1 cellular context compared by ENCODE assay signal in genomic region chr19:1205114-1206062, GRCh38.
TF ChIP-seq lines count a peak whose summit lies in the region.

A gene with protein sequence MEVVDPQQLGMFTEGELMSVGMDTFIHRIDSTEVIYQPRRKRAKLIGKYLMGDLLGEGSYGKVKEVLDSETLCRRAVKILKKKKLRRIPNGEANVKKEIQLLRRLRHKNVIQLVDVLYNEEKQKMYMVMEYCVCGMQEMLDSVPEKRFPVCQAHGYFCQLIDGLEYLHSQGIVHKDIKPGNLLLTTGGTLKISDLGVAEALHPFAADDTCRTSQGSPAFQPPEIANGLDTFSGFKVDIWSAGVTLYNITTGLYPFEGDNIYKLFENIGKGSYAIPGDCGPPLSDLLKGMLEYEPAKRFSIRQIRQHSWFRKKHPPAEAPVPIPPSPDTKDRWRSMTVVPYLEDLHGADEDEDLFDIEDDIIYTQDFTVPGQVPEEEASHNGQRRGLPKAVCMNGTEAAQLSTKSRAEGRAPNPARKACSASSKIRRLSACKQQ (plus strand): TSS chr19:1205778. CDS start chr19:1206914, 1,136 bp downstream.

TF ChIP-seq in K562, 482 proteins besides CTCF, POLR2A, EP300 and RAD21 (continued from another document and continues in another):
- TF ChIP-seq, protein P1, sequence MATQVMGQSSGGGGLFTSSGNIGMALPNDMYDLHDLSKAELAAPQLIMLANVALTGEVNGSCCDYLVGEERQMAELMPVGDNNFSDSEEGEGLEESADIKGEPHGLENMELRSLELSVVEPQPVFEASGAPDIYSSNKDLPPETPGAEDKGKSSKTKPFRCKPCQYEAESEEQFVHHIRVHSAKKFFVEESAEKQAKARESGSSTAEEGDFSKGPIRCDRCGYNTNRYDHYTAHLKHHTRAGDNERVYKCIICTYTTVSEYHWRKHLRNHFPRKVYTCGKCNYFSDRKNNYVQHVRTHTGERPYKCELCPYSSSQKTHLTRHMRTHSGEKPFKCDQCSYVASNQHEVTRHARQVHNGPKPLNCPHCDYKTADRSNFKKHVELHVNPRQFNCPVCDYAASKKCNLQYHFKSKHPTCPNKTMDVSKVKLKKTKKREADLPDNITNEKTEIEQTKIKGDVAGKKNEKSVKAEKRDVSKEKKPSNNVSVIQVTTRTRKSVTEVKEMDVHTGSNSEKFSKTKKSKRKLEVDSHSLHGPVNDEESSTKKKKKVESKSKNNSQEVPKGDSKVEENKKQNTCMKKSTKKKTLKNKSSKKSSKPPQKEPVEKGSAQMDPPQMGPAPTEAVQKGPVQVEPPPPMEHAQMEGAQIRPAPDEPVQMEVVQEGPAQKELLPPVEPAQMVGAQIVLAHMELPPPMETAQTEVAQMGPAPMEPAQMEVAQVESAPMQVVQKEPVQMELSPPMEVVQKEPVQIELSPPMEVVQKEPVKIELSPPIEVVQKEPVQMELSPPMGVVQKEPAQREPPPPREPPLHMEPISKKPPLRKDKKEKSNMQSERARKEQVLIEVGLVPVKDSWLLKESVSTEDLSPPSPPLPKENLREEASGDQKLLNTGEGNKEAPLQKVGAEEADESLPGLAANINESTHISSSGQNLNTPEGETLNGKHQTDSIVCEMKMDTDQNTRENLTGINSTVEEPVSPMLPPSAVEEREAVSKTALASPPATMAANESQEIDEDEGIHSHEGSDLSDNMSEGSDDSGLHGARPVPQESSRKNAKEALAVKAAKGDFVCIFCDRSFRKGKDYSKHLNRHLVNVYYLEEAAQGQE (CRISPR knock-in tag; IDR thresholded peaks at IDR 0.05; ENCODE audit: low read depth), result no peak
- peak in 1 of 2 experiments; percentile 67; a peak in 1 of 4 replicates for TF ChIP-seq ZNF639 (CRISPR knock-in tag; conservative IDR thresholded peaks at IDR 0.05 in 1 of 2, IDR thresholded peaks at IDR 0.05 in 1 of 2)
- TF ChIP-seq, protein P2, sequence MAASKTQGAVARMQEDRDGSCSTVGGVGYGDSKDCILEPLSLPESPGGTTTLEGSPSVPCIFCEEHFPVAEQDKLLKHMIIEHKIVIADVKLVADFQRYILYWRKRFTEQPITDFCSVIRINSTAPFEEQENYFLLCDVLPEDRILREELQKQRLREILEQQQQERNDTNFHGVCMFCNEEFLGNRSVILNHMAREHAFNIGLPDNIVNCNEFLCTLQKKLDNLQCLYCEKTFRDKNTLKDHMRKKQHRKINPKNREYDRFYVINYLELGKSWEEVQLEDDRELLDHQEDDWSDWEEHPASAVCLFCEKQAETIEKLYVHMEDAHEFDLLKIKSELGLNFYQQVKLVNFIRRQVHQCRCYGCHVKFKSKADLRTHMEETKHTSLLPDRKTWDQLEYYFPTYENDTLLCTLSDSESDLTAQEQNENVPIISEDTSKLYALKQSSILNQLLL (CRISPR knock-in tag; IDR thresholded peaks at IDR 0.05; ENCODE audit: borderline replicate concordance), result no peak
- TF ChIP-seq ZNF24 (IDR thresholded peaks at IDR 0.05), result no peak
- no peak for TF ChIP-seq SNRNP70 (optimal IDR thresholded peaks at IDR 0.05; ENCODE audit: low read depth, low read length)
- TF ChIP-seq RFX1 (IDR thresholded peaks at IDR 0.05), result no peak
- TF ChIP-seq NFE2L1 (tag; IDR thresholded peaks at IDR 0.05; ENCODE audit: borderline replicate concordance, low read depth), result no peak
- TF ChIP-seq HLTF (IDR thresholded peaks at IDR 0.05), result no peak
- TF ChIP-seq ZNF583 (CRISPR knock-in tag; IDR thresholded peaks at IDR 0.05), result peak; percentile 83
- no peak for TF ChIP-seq ZNF668 (CRISPR knock-in tag; IDR thresholded peaks at IDR 0.05)
- no peak for TF ChIP-seq MXI1 (IDR thresholded peaks at IDR 0.05; ENCODE audit: low read depth, low read length)
- TF ChIP-seq, protein P3, sequence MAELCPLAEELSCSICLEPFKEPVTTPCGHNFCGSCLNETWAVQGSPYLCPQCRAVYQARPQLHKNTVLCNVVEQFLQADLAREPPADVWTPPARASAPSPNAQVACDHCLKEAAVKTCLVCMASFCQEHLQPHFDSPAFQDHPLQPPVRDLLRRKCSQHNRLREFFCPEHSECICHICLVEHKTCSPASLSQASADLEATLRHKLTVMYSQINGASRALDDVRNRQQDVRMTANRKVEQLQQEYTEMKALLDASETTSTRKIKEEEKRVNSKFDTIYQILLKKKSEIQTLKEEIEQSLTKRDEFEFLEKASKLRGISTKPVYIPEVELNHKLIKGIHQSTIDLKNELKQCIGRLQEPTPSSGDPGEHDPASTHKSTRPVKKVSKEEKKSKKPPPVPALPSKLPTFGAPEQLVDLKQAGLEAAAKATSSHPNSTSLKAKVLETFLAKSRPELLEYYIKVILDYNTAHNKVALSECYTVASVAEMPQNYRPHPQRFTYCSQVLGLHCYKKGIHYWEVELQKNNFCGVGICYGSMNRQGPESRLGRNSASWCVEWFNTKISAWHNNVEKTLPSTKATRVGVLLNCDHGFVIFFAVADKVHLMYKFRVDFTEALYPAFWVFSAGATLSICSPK (IDR thresholded peaks at IDR 0.05; ENCODE audit: borderline replicate concordance), result no peak
- TF ChIP-seq RFX7 (CRISPR knock-in tag; IDR thresholded peaks at IDR 0.05), result no peak
- no peak for TF ChIP-seq POLR3G (IDR thresholded peaks at IDR 0.05; ENCODE audit: extremely low read depth, insufficient read length, insufficient replicate concordance)
- TF ChIP-seq NFRKB (IDR thresholded peaks at IDR 0.05; ENCODE audit: low read depth), result peak; percentile 65; the same call in 1 of the 2 replicates
- no peak for TF ChIP-seq GTF2F1 (IDR thresholded peaks at IDR 0.05; ENCODE audit: low read depth, low read length)
- peak; percentile 55; the same call in 1 of the 2 replicates for TF ChIP-seq ZNF239 (CRISPR knock-in tag; IDR thresholded peaks at IDR 0.05)
- TF ChIP-seq, protein P4, sequence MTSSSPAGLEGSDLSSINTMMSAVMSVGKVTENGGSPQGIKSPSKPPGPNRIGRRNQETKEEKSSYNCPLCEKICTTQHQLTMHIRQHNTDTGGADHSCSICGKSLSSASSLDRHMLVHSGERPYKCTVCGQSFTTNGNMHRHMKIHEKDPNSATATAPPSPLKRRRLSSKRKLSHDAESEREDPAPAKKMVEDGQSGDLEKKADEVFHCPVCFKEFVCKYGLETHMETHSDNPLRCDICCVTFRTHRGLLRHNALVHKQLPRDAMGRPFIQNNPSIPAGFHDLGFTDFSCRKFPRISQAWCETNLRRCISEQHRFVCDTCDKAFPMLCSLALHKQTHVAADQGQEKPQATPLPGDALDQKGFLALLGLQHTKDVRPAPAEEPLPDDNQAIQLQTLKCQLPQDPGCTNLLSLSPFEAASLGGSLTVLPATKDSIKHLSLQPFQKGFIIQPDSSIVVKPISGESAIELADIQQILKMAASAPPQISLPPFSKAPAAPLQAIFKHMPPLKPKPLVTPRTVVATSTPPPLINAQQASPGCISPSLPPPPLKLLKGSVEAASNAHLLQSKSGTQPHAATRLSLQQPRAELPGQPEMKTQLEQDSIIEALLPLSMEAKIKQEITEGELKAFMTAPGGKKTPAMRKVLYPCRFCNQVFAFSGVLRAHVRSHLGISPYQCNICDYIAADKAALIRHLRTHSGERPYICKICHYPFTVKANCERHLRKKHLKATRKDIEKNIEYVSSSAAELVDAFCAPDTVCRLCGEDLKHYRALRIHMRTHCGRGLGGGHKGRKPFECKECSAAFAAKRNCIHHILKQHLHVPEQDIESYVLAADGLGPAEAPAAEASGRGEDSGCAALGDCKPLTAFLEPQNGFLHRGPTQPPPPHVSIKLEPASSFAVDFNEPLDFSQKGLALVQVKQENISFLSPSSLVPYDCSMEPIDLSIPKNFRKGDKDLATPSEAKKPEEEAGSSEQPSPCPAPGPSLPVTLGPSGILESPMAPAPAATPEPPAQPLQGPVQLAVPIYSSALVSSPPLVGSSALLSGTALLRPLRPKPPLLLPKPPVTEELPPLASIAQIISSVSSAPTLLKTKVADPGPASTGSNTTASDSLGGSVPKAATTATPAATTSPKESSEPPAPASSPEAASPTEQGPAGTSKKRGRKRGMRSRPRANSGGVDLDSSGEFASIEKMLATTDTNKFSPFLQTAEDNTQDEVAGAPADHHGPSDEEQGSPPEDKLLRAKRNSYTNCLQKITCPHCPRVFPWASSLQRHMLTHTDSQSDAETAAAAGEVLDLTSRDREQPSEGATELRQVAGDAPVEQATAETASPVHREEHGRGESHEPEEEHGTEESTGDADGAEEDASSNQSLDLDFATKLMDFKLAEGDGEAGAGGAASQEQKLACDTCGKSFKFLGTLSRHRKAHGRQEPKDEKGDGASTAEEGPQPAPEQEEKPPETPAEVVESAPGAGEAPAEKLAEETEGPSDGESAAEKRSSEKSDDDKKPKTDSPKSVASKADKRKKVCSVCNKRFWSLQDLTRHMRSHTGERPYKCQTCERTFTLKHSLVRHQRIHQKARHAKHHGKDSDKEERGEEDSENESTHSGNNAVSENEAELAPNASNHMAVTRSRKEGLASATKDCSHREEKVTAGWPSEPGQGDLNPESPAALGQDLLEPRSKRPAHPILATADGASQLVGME (CRISPR knock-in tag; IDR thresholded peaks at IDR 0.05), result peak; percentile 84; the same call in 1 of the 2 replicates
- TF ChIP-seq, protein P5, sequence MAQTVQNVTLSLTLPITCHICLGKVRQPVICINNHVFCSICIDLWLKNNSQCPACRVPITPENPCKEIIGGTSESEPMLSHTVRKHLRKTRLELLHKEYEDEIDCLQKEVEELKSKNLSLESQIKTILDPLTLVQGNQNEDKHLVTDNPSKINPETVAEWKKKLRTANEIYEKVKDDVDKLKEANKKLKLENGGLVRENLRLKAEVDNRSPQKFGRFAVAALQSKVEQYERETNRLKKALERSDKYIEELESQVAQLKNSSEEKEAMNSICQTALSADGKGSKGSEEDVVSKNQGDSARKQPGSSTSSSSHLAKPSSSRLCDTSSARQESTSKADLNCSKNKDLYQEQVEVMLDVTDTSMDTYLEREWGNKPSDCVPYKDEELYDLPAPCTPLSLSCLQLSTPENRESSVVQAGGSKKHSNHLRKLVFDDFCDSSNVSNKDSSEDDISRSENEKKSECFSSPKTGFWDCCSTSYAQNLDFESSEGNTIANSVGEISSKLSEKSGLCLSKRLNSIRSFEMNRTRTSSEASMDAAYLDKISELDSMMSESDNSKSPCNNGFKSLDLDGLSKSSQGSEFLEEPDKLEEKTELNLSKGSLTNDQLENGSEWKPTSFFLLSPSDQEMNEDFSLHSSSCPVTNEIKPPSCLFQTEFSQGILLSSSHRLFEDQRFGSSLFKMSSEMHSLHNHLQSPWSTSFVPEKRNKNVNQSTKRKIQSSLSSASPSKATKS (CRISPR knock-in tag; IDR thresholded peaks at IDR 0.05), result no peak
- TF ChIP-seq, protein P6, sequence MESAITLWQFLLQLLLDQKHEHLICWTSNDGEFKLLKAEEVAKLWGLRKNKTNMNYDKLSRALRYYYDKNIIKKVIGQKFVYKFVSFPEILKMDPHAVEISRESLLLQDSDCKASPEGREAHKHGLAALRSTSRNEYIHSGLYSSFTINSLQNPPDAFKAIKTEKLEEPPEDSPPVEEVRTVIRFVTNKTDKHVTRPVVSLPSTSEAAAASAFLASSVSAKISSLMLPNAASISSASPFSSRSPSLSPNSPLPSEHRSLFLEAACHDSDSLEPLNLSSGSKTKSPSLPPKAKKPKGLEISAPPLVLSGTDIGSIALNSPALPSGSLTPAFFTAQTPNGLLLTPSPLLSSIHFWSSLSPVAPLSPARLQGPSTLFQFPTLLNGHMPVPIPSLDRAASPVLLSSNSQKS (CRISPR knock-in tag; IDR thresholded peaks at IDR 0.05), result no peak
- no peak for TF ChIP-seq SLC30A9 (CRISPR knock-in tag; IDR thresholded peaks at IDR 0.05)
- TF ChIP-seq CBX1 (IDR thresholded peaks at IDR 0.05; ENCODE audit: low read depth), result no peak; the same call in 1 of the 2 replicates
- TF ChIP-seq ZNF121 (CRISPR knock-in tag; conservative IDR thresholded peaks at IDR 0.05), result no peak
- no peak for TF ChIP-seq SRSF1 (IDR thresholded peaks at IDR 0.05; ENCODE audit: low read depth, low read length)
- no peak for TF ChIP-seq ZNF12 (CRISPR knock-in tag; IDR thresholded peaks at IDR 0.05)
- TF ChIP-seq NR3C1 (CRISPR knock-in tag; IDR thresholded peaks at IDR 0.05), result no peak
- no peak for TF ChIP-seq ZNF224 (CRISPR knock-in tag; IDR thresholded peaks at IDR 0.05)
- no peak for TF ChIP-seq ZNF445 (CRISPR knock-in tag; IDR thresholded peaks at IDR 0.05; ENCODE audit: low read depth)
- TF ChIP-seq PRMT5 (CRISPR knock-in tag; IDR thresholded peaks at IDR 0.05), result no peak
- no peak for TF ChIP-seq SIX5 (IDR thresholded peaks at IDR 0.05; ENCODE audit: borderline replicate concordance in 1 of 2, insufficient read depth in 1 of 2, low read depth in 1 of 2, low read length in 2 of 2)
- 0 out of 2 replicates have a peak, but pooled peaks have one; percentile 50 for TF ChIP-seq CAMTA2 (CRISPR knock-in tag; conservative IDR thresholded peaks at IDR 0.05)
- TF ChIP-seq CREBBP (IDR thresholded peaks at IDR 0.05; ENCODE audit: low read depth, low read length), result no peak
- no peak for TF ChIP-seq CHD4 (IDR thresholded peaks at IDR 0.05; ENCODE audit: insufficient read depth, insufficient replicate concordance, low read depth, low read length, poor library complexity, severe bottlenecking)
- no peak for TF ChIP-seq WHSC1 (IDR thresholded peaks at IDR 0.05; ENCODE audit: low read length)
- TF ChIP-seq, protein P7, sequence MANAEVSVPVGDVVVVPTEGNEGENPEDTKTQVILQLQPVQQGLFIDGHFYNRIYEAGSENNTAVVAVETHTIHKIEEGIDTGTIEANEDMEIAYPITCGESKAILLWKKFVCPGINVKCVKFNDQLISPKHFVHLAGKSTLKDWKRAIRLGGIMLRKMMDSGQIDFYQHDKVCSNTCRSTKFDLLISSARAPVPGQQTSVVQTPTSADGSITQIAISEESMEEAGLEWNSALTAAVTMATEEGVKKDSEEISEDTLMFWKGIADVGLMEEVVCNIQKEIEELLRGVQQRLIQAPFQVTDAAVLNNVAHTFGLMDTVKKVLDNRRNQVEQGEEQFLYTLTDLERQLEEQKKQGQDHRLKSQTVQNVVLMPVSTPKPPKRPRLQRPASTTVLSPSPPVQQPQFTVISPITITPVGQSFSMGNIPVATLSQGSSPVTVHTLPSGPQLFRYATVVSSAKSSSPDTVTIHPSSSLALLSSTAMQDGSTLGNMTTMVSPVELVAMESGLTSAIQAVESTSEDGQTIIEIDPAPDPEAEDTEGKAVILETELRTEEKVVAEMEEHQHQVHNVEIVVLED (CRISPR knock-in tag; IDR thresholded peaks at IDR 0.05), result peak; percentile 96
- TF ChIP-seq DDX20 (tag; IDR thresholded peaks at IDR 0.05; ENCODE audit: low read depth), result no peak
- TF ChIP-seq ZNF785 (CRISPR knock-in tag; IDR thresholded peaks at IDR 0.05), result no peak
- TF ChIP-seq ZFP36 (IDR thresholded peaks at IDR 0.05; ENCODE audit: low read depth, low read length, partially characterized antibody), result no peak
- TF ChIP-seq PKNOX1 (IDR thresholded peaks at IDR 0.05), result peak; percentile 99
